In genomic region chrX:40083120-40083978, GRCh38 we compare ENCODE assay signal across 8 cellular contexts. TPM values are rescaled to one million over a fixed set of nuclear protein-coding genes. Genes with fewer than 3 reads are reported as not detected.
DNase-seq lines count a peak whose midpoint lies in the region; ATAC-seq and TF ChIP-seq lines count a peak whose summit lies in the region.

No MANE protein-coding gene starts in this region.

- peaks cover 16% of the 10 kb centered on the region for H3K4me1 ChIP-seq in testis

- DNase-seq in activated CD4-positive, alpha-beta T cell treated with anti-CD3 and anti-CD28 coated beads, Interleukin-2, amount 10 ng/mL, durations not matched to agents 24 days and 14 days, result no peak
- no peak for DNase-seq in activated CD4-positive, alpha-beta T cell treated with anti-CD3 and anti-CD28 coated beads, Interleukin-2, amount 50 U/mL, for 1 hour
- peak; percentile 44 for DNase-seq in astrocyte of the hippocampus (ENCODE audit: low read depth, low spot score)
- DNase-seq in kidney tubule cell (ENCODE audit: low spot score), result peak; percentile 20
- peak; percentile 30 for DNase-seq in testis
- no peak for DNase-seq in MG63
- DNase-seq in stimulated activated CD8-positive, alpha-beta memory T cell treated with anti-CD3 and anti-CD28 coated beads, Interleukin-4, amount 100 ng/mL, for 48 hours, result no peak

- 0% methylated on average over 1 to 41 of the region's 61 CpGs for WGBS in testis, 2 donors

- ATAC-seq in GM18511 (IDR thresholded peaks at IDR 0.05; ENCODE audit: unreplicated experiment), result no peak

- no peak for TF ChIP-seq POLR2A in testis (IDR thresholded peaks at IDR 0.05)

- no peak overlapping the region for H3K27ac ChIP-seq in testis

- no peak overlapping the region for H3K27ac Mint-ChIP-seq in activated CD4-positive, alpha-beta T cell treated with anti-CD3 and anti-CD28 coated beads, Interleukin-2, amount 10 ng/mL, durations not matched to agents 24 days and 14 days

- peak overlapping the region; percentile 21 to 36 for H3K4me3 ChIP-seq in testis
- H3K4me3 ChIP-seq in MG63, result no peak overlapping the region

- no peaks in the 10 kb centered on the region for H3K27me3 Mint-ChIP-seq in activated CD4-positive, alpha-beta T cell treated with anti-CD3 and anti-CD28 coated beads, Interleukin-2, amount 10 ng/mL, durations not matched to agents 24 days and 14 days

- H3K4me3 Mint-ChIP-seq in activated CD4-positive, alpha-beta T cell treated with anti-CD3 and anti-CD28 coated beads, Interleukin-2, amount 10 ng/mL, durations not matched to agents 24 days and 14 days, result peak overlapping the region; percentile 71

- H3K36me3 Mint-ChIP-seq in activated CD4-positive, alpha-beta T cell treated with anti-CD3 and anti-CD28 coated beads, Interleukin-2, amount 10 ng/mL, durations not matched to agents 24 days and 14 days (ENCODE audit: low read depth), result peaks cover 7% of the 10 kb centered on the region

- intact Hi-C loops in activated CD4-positive, alpha-beta T cell treated with anti-CD3 and anti-CD28 coated beads, Interleukin-2, amount 10 ng/mL, durations not matched to agents 24 days and 14 days (cut with micrococcal nuclease), result no loop called here
- intact Hi-C loops in testis (cut with DNase I; ENCODE audit: low total_unique reads), result no loop called here

- H3K9me3 Mint-ChIP-seq in activated CD4-positive, alpha-beta T cell treated with anti-CD3 and anti-CD28 coated beads, Interleukin-2, amount 10 ng/mL, durations not matched to agents 24 days and 14 days, result no peaks in the 10 kb centered on the region

- peaks cover 33% of the 10 kb centered on the region for H3K4me1 Mint-ChIP-seq in activated CD4-positive, alpha-beta T cell treated with anti-CD3 and anti-CD28 coated beads, Interleukin-2, amount 10 ng/mL, durations not matched to agents 24 days and 14 days

- H3K27me3 ChIP-seq in testis, result no peaks in the 10 kb centered on the region
- H3K27me3 ChIP-seq in MG63, result no peaks in the 10 kb centered on the region

- H3K9me3 ChIP-seq in testis, result no peaks in the 10 kb centered on the region
- H3K9me3 ChIP-seq in MG63, result no peaks in the 10 kb centered on the region

- no peak for TF ChIP-seq CTCF in testis (IDR thresholded peaks at IDR 0.05)

- H3K36me3 ChIP-seq in testis (ENCODE audit: low read depth, missing control alignments) (no peaks in the 10 kb centered on the region), MG63 (no peaks in the 10 kb centered on the region)

RNA-seq across cellular contexts. Expression of gene BCOR, which starts 14.4 kb away (rescaled TPM):
- total RNA-seq in activated CD4-positive, alpha-beta T cell treated with anti-CD3 and anti-CD28 coated beads, Interleukin-2, amount 10 ng/mL, durations not matched to agents 24 days and 14 days, result 61.0 and 64.5 TPM in 2 replicates
- total RNA-seq in testis, result 10 to 100 TPM; 46.8 to 69.6 TPM
- 26.4 TPM for polyA plus RNA-seq in testis (ENCODE audit: insufficient read depth, low read depth, low replicate concordance)
- total RNA-seq in MG63 (2014; rRNA removed; shearing (Covaris generic); ENCODE audit: low replicate concordance), result 13.4 and 15.0 TPM in 2 replicates

Comparison
In these comparisons a context has a peak if more than half of its experiments do, and no peak if none do; other contexts are left out.
1. DNase-seq: peak in astrocyte of the hippocampus (single experiment), kidney tubule cell (single experiment) and testis (single experiment); none in activated CD4-positive, alpha-beta T cell treated with anti-CD3 and anti-CD28 coated beads, Interleukin-2, amount 10 ng/mL, durations not matched to agents 24 days and 14 days (single experiment), activated CD4-positive, alpha-beta T cell treated with anti-CD3 and anti-CD28 coated beads, Interleukin-2, amount 50 U/mL, for 1 hour (single experiment), MG63 (single experiment) and stimulated activated CD8-positive, alpha-beta memory T cell treated with anti-CD3 and anti-CD28 coated beads, Interleukin-4, amount 100 ng/mL, for 48 hours (single experiment).